In genomic region chr1:145916745-145917144, GRCh38 we compare ENCODE assay signal across 10 cellular contexts.
DNase-seq lines count a peak whose midpoint lies in the region; ATAC-seq and TF ChIP-seq lines count a peak whose summit lies in the region.
"Had no signal": no experiment of that assay in that cellular context is flagged by ENCODE, and none has a peak within 500 bp of the region (broad histone marks: within the 10 kb centered on the region; RNA-seq: fewer than 3 reads in every experiment).

No MANE protein-coding gene starts in this region.

- H3K9ac ChIP-seq in Loucy (ENCODE audit: low read depth, low read length, poor library complexity, severe bottlenecking) = no peak overlapping the region

- H3K4me3 ChIP-seq in Loucy (ENCODE audit: low read length, poor library complexity, severe bottlenecking) = no peak overlapping the region
- H3K4me3 ChIP-seq in brain microvascular endothelial cell (ENCODE audit: low read depth, low read length) = no peak overlapping the region

- H3K4me1 ChIP-seq in Loucy (ENCODE audit: insufficient read depth, low read length, poor library complexity, severe bottlenecking) = peaks cover 14% of the 10 kb centered on the region

- ATAC-seq in HG02759 (IDR thresholded peaks at IDR 0.05; ENCODE audit: unreplicated experiment) = no peak
- ATAC-seq: heart right ventricle had no signal

- H3K79me2 ChIP-seq in Loucy (ENCODE audit: insufficient read depth, low read length) = peaks cover 12% of the 10 kb centered on the region; the same call in 1 of the 2 replicates

- H3K9me3 ChIP-seq in Loucy (ENCODE audit: insufficient read depth, low read depth, low read length) = no peaks in the 10 kb centered on the region
- H3K9me3 ChIP-seq: heart right ventricle had no signal

- TF ChIP-seq CTCF in Loucy (conservative IDR thresholded peaks at IDR 0.05; ENCODE audit: low read length) (no peak), brain microvascular endothelial cell (IDR thresholded peaks at IDR 0.05; ENCODE audit: low read depth, low read length, missing control alignments) (no peak), nephron progenitor cell (IDR thresholded peaks at IDR 0.05) (no peak)

- H3K36me3 ChIP-seq in Loucy (ENCODE audit: insufficient read depth, low read length) (peaks cover 7% of the 10 kb centered on the region; the same call in 1 of the 2 replicates), brain microvascular endothelial cell (replicated peaks) (peaks cover 16% of the 10 kb centered on the region)

- DNase-seq in T-helper 1 cell (no peak), brain microvascular endothelial cell (peak; percentile 13), nephron progenitor cell (no peak), NCI-H2029 treated with DMSO at 0.1 percent for 48 hours (lab: John Stamatoyannopoulos, UW) (no peak), NCI-H1417 (lab: John Stamatoyannopoulos, UW) (no peak)
- DNase-seq: heart right ventricle, NCI-H2171 treated with DMSO at 0.1 percent for 48 hours had no signal

- H3K27ac Mint-ChIP-seq in T-helper 1 cell treated with Interleukin-12 subunit alpha and Interleukin-12 subunit beta and Interleukin-4 antibody, amounts not matched to agents 30 μg/mL and 1 μg/mL, for 36 hours = peak overlapping the region; percentile 56
- no peak overlapping the region for H3K27ac Mint-ChIP-seq in nephron progenitor cell

- peak overlapping the region; percentile 86 for H3K4me2 ChIP-seq in Loucy (ENCODE audit: low read depth, low read length, poor library complexity, severe bottlenecking)

- H3K27me3 ChIP-seq in Loucy (ENCODE audit: insufficient read depth, low read length, poor library complexity, severe bottlenecking) = no peaks in the 10 kb centered on the region
- no peaks in the 10 kb centered on the region for H3K27me3 ChIP-seq in brain microvascular endothelial cell (replicated peaks)
- H3K27me3 ChIP-seq: heart right ventricle had no signal

- H3K27me3 Mint-ChIP-seq in T-helper 1 cell treated with Interleukin-12 subunit alpha and Interleukin-12 subunit beta and Interleukin-4 antibody, amounts not matched to agents 30 μg/mL and 1 μg/mL, for 36 hours (ENCODE audit: low read depth) = no peaks in the 10 kb centered on the region
- no peaks in the 10 kb centered on the region for H3K27me3 Mint-ChIP-seq in nephron progenitor cell (ENCODE audit: low read depth, poor library complexity)

- H3K4me1 Mint-ChIP-seq in T-helper 1 cell treated with Interleukin-12 subunit alpha and Interleukin-12 subunit beta and Interleukin-4 antibody, amounts not matched to agents 30 μg/mL and 1 μg/mL, for 36 hours (ENCODE audit: low read depth) = peaks cover 33% of the 10 kb centered on the region
- peaks cover 32% of the 10 kb centered on the region for H3K4me1 Mint-ChIP-seq in nephron progenitor cell

- no peaks in the 10 kb centered on the region for H3K9me3 Mint-ChIP-seq in T-helper 1 cell treated with Interleukin-12 subunit alpha and Interleukin-12 subunit beta and Interleukin-4 antibody, amounts not matched to agents 30 μg/mL and 1 μg/mL, for 36 hours
- H3K9me3 Mint-ChIP-seq in nephron progenitor cell = no peaks in the 10 kb centered on the region

- no peaks in the 10 kb centered on the region for H4K20me1 ChIP-seq in Loucy (ENCODE audit: insufficient read depth, low read length, poor library complexity, severe bottlenecking)

- no peaks in the 10 kb centered on the region for H3K9me2 ChIP-seq in Loucy (replicated peaks; ENCODE audit: low read depth, low read length)

- H3K27ac ChIP-seq in brain microvascular endothelial cell = no peak overlapping the region

- peak overlapping the region; percentile 83 for H3K4me3 Mint-ChIP-seq in T-helper 1 cell treated with Interleukin-12 subunit alpha and Interleukin-12 subunit beta and Interleukin-4 antibody, amounts not matched to agents 30 μg/mL and 1 μg/mL, for 36 hours
- peak overlapping the region; percentile 94 for H3K4me3 Mint-ChIP-seq in nephron progenitor cell

- in situ Hi-C loops in brain microvascular endothelial cell (cut with HindIII; ENCODE audit: low pct_ligation_motif_present, low sequenced_read_pairs) = no loop called here

- peaks cover 42% of the 10 kb centered on the region for H3K36me3 Mint-ChIP-seq in T-helper 1 cell treated with Interleukin-12 subunit alpha and Interleukin-12 subunit beta and Interleukin-4 antibody, amounts not matched to agents 30 μg/mL and 1 μg/mL, for 36 hours (ENCODE audit: low read depth)
- H3K36me3 Mint-ChIP-seq in nephron progenitor cell (ENCODE audit: low read depth) = peaks cover 46% of the 10 kb centered on the region

- H2AFZ ChIP-seq in Loucy (ENCODE audit: low read length) = no peak overlapping the region

- H3F3A ChIP-seq in Loucy (ENCODE audit: low read depth) = 0 out of 2 replicates have a peak, but pooled peaks cover 7% of the 10 kb centered on the region
